22 cellular contexts compared by ENCODE assay signal in genomic region chr9:2338770-2339169, GRCh38.
"Had no signal": no experiment of that assay in that cellular context is flagged by ENCODE, and none has a peak within 500 bp of the region (broad histone marks: within the 10 kb centered on the region; RNA-seq: fewer than 3 reads in every experiment).

No MANE protein-coding gene starts in this region.

- H3K9me3 ChIP-seq: neutrophil, pancreas, suprapubic skin, transverse colon, uterus had no signal

- H3K4me1 ChIP-seq: pancreas, suprapubic skin, transverse colon had no signal

- H3K4me3 ChIP-seq: pancreas, smooth muscle cell, suprapubic skin, transverse colon, uterus had no signal

- ATAC-seq: activated T-cell treated with anti-CD3 and anti-CD28 coated beads, Interleukin-2, amount 50 U/mL, for 4 hours; left ventricle myocardium superior; naive thymus-derived CD8-positive, alpha-beta T cell; pancreas; stimulated activated naive CD8-positive, alpha-beta T cell treated with anti-CD3 and anti-CD28 coated beads, Interleukin-15, amount 100 ng/mL, for 72 hours had no signal

- H3K27ac ChIP-seq: neutrophil, pancreas, suprapubic skin, transverse colon, uterus had no signal

- H3K27ac Mint-ChIP-seq: activated CD4-positive, alpha-beta T cell treated with anti-CD3 and anti-CD28 coated beads, Interleukin-2, amount 10 ng/mL, durations not matched to agents 7 days and 5 days; activated naive CD4-positive, alpha-beta T cell treated with anti-CD3 and anti-CD28 coated beads for 36 hours; memory B cell; naive thymus-derived CD8-positive, alpha-beta T cell; stimulated activated naive CD8-positive, alpha-beta T cell treated with anti-CD3 and anti-CD28 coated beads, Interleukin-15, amount 100 ng/mL, for 72 hours had no signal

- DNase-seq: activated CD4-positive, alpha-beta T cell treated with anti-CD3 and anti-CD28 coated beads, Interleukin-2, amount 10 ng/mL, durations not matched to agents 7 days and 5 days; activated CD8-positive, alpha-beta memory T cell treated with anti-CD3 and anti-CD28 coated beads, Interleukin-2, amount 50 U/mL, for 4 hours; activated naive CD4-positive, alpha-beta T cell treated with anti-CD3 and anti-CD28 coated beads for 36 hours; activated T-cell treated with anti-CD3 and anti-CD28 coated beads, Interleukin-2, amount 50 U/mL, for 4 hours; anterior cingulate cortex; cerebellar nuclear complex; effector CD8-positive, alpha-beta T cell; foreskin fibroblast; glutamatergic neuron; hypothalamus; kidney; left ventricle myocardium superior; naive thymus-derived CD8-positive, alpha-beta T cell; pancreas; stimulated activated CD4-positive, alpha-beta T cell treated with anti-CD3 and anti-CD28 coated beads, Interleukin-4, amount 100 ng/mL, for 1 hour; stimulated activated naive CD8-positive, alpha-beta T cell treated with anti-CD3 and anti-CD28 coated beads, Interleukin-15, amount 100 ng/mL, for 72 hours; transverse colon; uterus had no signal

- H3K4me2 ChIP-seq: smooth muscle cell had no signal

- H3K4me3 Mint-ChIP-seq: activated CD4-positive, alpha-beta T cell treated with anti-CD3 and anti-CD28 coated beads, Interleukin-2, amount 10 ng/mL, durations not matched to agents 7 days and 5 days; activated naive CD4-positive, alpha-beta T cell treated with anti-CD3 and anti-CD28 coated beads for 36 hours; activated T-cell treated with anti-CD3 and anti-CD28 coated beads, Interleukin-2, amount 50 U/mL, for 4 hours; memory B cell; naive thymus-derived CD8-positive, alpha-beta T cell; stimulated activated naive CD8-positive, alpha-beta T cell treated with anti-CD3 and anti-CD28 coated beads, Interleukin-15, amount 100 ng/mL, for 72 hours had no signal

- H3K9me3 Mint-ChIP-seq: activated CD4-positive, alpha-beta T cell treated with anti-CD3 and anti-CD28 coated beads, Interleukin-2, amount 10 ng/mL, durations not matched to agents 7 days and 5 days; activated naive CD4-positive, alpha-beta T cell treated with anti-CD3 and anti-CD28 coated beads for 36 hours; activated T-cell treated with anti-CD3 and anti-CD28 coated beads, Interleukin-2, amount 50 U/mL, for 4 hours; memory B cell; stimulated activated naive CD8-positive, alpha-beta T cell treated with anti-CD3 and anti-CD28 coated beads, Interleukin-15, amount 100 ng/mL, for 72 hours had no signal

- H3K4me1 Mint-ChIP-seq: activated CD4-positive, alpha-beta T cell treated with anti-CD3 and anti-CD28 coated beads, Interleukin-2, amount 10 ng/mL, durations not matched to agents 7 days and 5 days; naive thymus-derived CD8-positive, alpha-beta T cell; stimulated activated naive CD8-positive, alpha-beta T cell treated with anti-CD3 and anti-CD28 coated beads, Interleukin-15, amount 100 ng/mL, for 72 hours had no signal

- H3K27me3 ChIP-seq: neutrophil, pancreas, suprapubic skin, transverse colon, uterus had no signal

- H3K27me3 Mint-ChIP-seq: activated CD4-positive, alpha-beta T cell treated with anti-CD3 and anti-CD28 coated beads, Interleukin-2, amount 10 ng/mL, durations not matched to agents 7 days and 5 days; stimulated activated naive CD8-positive, alpha-beta T cell treated with anti-CD3 and anti-CD28 coated beads, Interleukin-15, amount 100 ng/mL, for 72 hours had no signal

- H3K36me3 ChIP-seq: neutrophil, pancreas, suprapubic skin, transverse colon, uterus had no signal

- H3K36me3 Mint-ChIP-seq: memory B cell; naive thymus-derived CD8-positive, alpha-beta T cell had no signal
